ENCODE assay signal across 6 cellular contexts in the genomic region with DNA sequence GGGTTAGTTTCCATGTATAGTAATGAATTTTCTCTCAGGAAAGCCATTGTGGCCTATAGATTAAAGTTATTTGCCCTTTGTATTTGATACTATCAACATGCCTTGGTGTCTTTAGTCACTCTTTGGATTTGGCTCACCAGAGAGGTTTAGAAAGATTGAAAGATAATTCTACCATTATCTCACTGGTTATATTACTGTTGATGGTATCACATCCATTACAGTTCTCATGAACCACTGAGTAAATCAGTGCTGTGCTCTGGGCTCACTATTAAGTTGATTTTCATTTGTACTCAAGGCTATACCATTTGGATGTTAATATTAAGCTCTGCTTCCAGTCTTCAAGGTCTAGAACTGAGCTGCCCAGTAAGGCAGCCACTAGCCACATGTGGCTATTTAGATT.
"Had no signal": no experiment of that assay in that cellular context is flagged by ENCODE, and none has a peak within 500 bp of the region (broad histone marks: within the 10 kb centered on the region; RNA-seq: fewer than 3 reads in every experiment).

No MANE protein-coding gene starts in this region.

- H3K4me3 ChIP-seq: GM23338 had no signal

- ATAC-seq: GM23338, HepG2 had no signal

- H3K27ac Mint-ChIP-seq: GM23338 had no signal

- H3K27me3 Mint-ChIP-seq: IgD-negative memory B cell had no signal

- H2AFZ ChIP-seq: GM23338 had no signal

- H3K4me3 Mint-ChIP-seq: GM23338, H9, IgD-negative memory B cell had no signal

- H3K4me2 ChIP-seq: GM23338 had no signal

- H3K27ac ChIP-seq: HL-60 had no signal

- DNase-seq: H9, HCEC 1CT had no signal
